In genomic region chr11:65181569-65182257, GRCh38 we compare ENCODE assay signal across 1 cellular context.
TF ChIP-seq lines count a peak whose summit lies in the region.

CAPN1 (plus strand) TSS chr11:65181928; CDS start chr11:65182702, 774 bp downstream.

TF ChIP-seq in K562, 482 proteins besides CTCF, POLR2A, EP300 and RAD21 (continued from another document and continues in another):
- peak; percentile 68; the same call in 1 of the 2 replicates for TF ChIP-seq ZNF134 (CRISPR knock-in tag; conservative IDR thresholded peaks at IDR 0.05)
- no peak for TF ChIP-seq HNRNPH1 (optimal IDR thresholded peaks at IDR 0.05; ENCODE audit: low read depth, low read length)
- TF ChIP-seq MED1 (CRISPR knock-in tag; IDR thresholded peaks at IDR 0.05; ENCODE audit: borderline replicate concordance): no peak
- TF ChIP-seq TCFL5 (CRISPR knock-in tag; conservative IDR thresholded peaks at IDR 0.05): no peak
- no peak for TF ChIP-seq SREBF1 (IDR thresholded peaks at IDR 0.05; ENCODE audit: borderline replicate concordance, low read depth, low read length)
- TF ChIP-seq KLF16 (IDR thresholded peaks at IDR 0.05): no peak
- no peak for TF ChIP-seq ZNF277 (CRISPR knock-in tag; IDR thresholded peaks at IDR 0.05; ENCODE audit: borderline replicate concordance)
- TF ChIP-seq RCOR1 (IDR thresholded peaks at IDR 0.05; ENCODE audit: borderline replicate concordance in 1 of 2, low read depth in 2 of 2, low read length in 2 of 2): peak in 1 of 2 experiments; percentile 87; a peak in 2 of 4 replicates
- TF ChIP-seq TEAD1 (CRISPR knock-in tag; IDR thresholded peaks at IDR 0.05): no peak
- TF ChIP-seq ARNT (IDR thresholded peaks at IDR 0.05): no peak
- TF ChIP-seq, protein P1, sequence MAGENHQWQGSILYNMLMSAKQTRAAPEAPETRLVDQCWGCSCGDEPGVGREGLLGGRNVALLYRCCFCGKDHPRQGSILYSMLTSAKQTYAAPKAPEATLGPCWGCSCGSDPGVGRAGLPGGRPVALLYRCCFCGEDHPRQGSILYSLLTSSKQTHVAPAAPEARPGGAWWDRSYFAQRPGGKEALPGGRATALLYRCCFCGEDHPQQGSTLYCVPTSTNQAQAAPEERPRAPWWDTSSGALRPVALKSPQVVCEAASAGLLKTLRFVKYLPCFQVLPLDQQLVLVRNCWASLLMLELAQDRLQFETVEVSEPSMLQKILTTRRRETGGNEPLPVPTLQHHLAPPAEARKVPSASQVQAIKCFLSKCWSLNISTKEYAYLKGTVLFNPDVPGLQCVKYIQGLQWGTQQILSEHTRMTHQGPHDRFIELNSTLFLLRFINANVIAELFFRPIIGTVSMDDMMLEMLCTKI (IDR thresholded peaks at IDR 0.05; ENCODE audit: partially characterized antibody): no peak
- TF ChIP-seq KLF1 (tag; IDR thresholded peaks at IDR 0.05): no peak
- TF ChIP-seq PHF21A (IDR thresholded peaks at IDR 0.05; ENCODE audit: borderline replicate concordance, low read depth): no peak
- TF ChIP-seq ARID2 (IDR thresholded peaks at IDR 0.05): no peak
- TF ChIP-seq, protein P2, sequence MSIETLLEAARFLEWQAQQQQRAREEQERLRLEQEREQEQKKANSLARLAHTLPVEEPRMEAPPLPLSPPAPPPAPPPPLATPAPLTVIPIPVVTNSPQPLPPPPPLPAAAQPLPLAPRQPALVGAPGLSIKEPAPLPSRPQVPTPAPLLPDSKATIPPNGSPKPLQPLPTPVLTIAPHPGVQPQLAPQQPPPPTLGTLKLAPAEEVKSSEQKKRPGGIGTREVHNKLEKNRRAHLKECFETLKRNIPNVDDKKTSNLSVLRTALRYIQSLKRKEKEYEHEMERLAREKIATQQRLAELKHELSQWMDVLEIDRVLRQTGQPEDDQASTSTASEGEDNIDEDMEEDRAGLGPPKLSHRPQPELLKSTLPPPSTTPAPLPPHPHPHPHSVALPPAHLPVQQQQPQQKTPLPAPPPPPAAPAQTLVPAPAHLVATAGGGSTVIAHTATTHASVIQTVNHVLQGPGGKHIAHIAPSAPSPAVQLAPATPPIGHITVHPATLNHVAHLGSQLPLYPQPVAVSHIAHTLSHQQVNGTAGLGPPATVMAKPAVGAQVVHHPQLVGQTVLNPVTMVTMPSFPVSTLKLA (conservative IDR thresholded peaks at IDR 0.05): no peak; a peak in 1 of 4 replicates
- no peak for TF ChIP-seq PTBP1 (IDR thresholded peaks at IDR 0.05; ENCODE audit: low read depth, low read length)
- no peak for TF ChIP-seq CHD1 (IDR thresholded peaks at IDR 0.05; ENCODE audit: low read length)
- TF ChIP-seq LCOR (CRISPR knock-in tag; IDR thresholded peaks at IDR 0.05): no peak; the same call in 1 of the 2 replicates
- TF ChIP-seq, protein P3, sequence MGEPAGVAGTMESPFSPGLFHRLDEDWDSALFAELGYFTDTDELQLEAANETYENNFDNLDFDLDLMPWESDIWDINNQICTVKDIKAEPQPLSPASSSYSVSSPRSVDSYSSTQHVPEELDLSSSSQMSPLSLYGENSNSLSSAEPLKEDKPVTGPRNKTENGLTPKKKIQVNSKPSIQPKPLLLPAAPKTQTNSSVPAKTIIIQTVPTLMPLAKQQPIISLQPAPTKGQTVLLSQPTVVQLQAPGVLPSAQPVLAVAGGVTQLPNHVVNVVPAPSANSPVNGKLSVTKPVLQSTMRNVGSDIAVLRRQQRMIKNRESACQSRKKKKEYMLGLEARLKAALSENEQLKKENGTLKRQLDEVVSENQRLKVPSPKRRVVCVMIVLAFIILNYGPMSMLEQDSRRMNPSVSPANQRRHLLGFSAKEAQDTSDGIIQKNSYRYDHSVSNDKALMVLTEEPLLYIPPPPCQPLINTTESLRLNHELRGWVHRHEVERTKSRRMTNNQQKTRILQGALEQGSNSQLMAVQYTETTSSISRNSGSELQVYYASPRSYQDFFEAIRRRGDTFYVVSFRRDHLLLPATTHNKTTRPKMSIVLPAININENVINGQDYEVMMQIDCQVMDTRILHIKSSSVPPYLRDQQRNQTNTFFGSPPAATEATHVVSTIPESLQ (CRISPR knock-in tag; IDR thresholded peaks at IDR 0.05): peak; percentile 79; the same call in 1 of the 2 replicates
- no peak for TF ChIP-seq HMGN3 (IDR thresholded peaks at IDR 0.05; ENCODE audit: borderline replicate concordance, extremely low read depth, insufficient read length, low read depth, low read length)
- peak; percentile 75 for TF ChIP-seq ZFX (CRISPR knock-in tag; IDR thresholded peaks at IDR 0.05)
- TF ChIP-seq CEBPB (tag; IDR thresholded peaks at IDR 0.05): no peak
- TF ChIP-seq ZBED1 (IDR thresholded peaks at IDR 0.05): no peak
- no peak for TF ChIP-seq CBX3 (IDR thresholded peaks at IDR 0.05; ENCODE audit: borderline replicate concordance in 1 of 2, low read length in 2 of 2)
- no peak for TF ChIP-seq ZSCAN29 (IDR thresholded peaks at IDR 0.05)
- no peak for TF ChIP-seq ELK3 (CRISPR knock-in tag; IDR thresholded peaks at IDR 0.05)
- TF ChIP-seq, protein P4, sequence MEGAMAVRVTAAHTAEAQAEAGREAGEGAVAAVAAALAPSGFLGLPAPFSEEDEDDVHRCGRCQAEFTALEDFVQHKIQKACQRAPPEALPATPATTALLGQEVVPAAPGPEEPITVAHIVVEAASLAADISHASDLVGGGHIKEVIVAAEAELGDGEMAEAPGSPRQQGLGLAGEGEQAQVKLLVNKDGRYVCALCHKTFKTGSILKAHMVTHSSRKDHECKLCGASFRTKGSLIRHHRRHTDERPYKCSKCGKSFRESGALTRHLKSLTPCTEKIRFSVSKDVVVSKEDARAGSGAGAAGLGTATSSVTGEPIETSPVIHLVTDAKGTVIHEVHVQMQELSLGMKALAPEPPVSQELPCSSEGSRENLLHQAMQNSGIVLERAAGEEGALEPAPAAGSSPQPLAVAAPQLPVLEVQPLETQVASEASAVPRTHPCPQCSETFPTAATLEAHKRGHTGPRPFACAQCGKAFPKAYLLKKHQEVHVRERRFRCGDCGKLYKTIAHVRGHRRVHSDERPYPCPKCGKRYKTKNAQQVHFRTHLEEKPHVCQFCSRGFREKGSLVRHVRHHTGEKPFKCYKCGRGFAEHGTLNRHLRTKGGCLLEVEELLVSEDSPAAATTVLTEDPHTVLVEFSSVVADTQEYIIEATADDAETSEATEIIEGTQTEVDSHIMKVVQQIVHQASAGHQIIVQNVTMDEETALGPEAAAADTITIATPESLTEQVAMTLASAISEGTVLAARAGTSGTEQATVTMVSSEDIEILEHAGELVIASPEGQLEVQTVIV (CRISPR knock-in tag; IDR thresholded peaks at IDR 0.05; ENCODE audit: borderline replicate concordance): no peak
- TF ChIP-seq TCF7L2 (IDR thresholded peaks at IDR 0.05; ENCODE audit: low read depth, low read length): no peak
- no peak for TF ChIP-seq YY1 (IDR thresholded peaks at IDR 0.05; ENCODE audit: borderline replicate concordance in 1 of 3, control insufficient read depth in 1 of 3, extremely low read depth in 1 of 3, insufficient read depth in 3 of 3, insufficient read length in 1 of 3, insufficient replicate concordance in 2 of 3, low read depth in 1 of 3, low read length in 2 of 3)
- 0 out of 2 replicates have a peak, but pooled peaks have one; percentile 17 for TF ChIP-seq ZNF609 (CRISPR knock-in tag; IDR thresholded peaks at IDR 0.05; ENCODE audit: borderline replicate concordance)
- no peak for TF ChIP-seq SETDB1 (IDR thresholded peaks at IDR 0.05; ENCODE audit: low read length)
- TF ChIP-seq GATAD2B (IDR thresholded peaks at IDR 0.05; ENCODE audit: borderline replicate concordance): no peak
- TF ChIP-seq, protein P5, sequence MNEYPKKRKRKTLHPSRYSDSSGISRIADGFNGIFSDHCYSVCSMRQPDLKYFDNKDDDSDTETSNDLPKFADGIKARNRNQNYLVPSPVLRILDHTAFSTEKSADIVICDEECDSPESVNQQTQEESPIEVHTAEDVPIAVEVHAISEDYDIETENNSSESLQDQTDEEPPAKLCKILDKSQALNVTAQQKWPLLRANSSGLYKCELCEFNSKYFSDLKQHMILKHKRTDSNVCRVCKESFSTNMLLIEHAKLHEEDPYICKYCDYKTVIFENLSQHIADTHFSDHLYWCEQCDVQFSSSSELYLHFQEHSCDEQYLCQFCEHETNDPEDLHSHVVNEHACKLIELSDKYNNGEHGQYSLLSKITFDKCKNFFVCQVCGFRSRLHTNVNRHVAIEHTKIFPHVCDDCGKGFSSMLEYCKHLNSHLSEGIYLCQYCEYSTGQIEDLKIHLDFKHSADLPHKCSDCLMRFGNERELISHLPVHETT (CRISPR knock-in tag; conservative IDR thresholded peaks at IDR 0.05 in 1 of 2, IDR thresholded peaks at IDR 0.05 in 1 of 2): peak in 1 of 2 experiments; percentile 96; a peak in 2 of 4 replicates
- no peak for TF ChIP-seq HMBOX1 (IDR thresholded peaks at IDR 0.05)
- TF ChIP-seq DMBX1 (CRISPR knock-in tag; IDR thresholded peaks at IDR 0.05; ENCODE audit: borderline replicate concordance): no peak
- TF ChIP-seq U2AF1 (optimal IDR thresholded peaks at IDR 0.05; ENCODE audit: low read depth, low read length): no peak
- TF ChIP-seq, protein P6, sequence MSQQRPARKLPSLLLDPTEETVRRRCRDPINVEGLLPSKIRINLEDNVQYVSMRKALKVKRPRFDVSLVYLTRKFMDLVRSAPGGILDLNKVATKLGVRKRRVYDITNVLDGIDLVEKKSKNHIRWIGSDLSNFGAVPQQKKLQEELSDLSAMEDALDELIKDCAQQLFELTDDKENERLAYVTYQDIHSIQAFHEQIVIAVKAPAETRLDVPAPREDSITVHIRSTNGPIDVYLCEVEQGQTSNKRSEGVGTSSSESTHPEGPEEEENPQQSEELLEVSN (IDR thresholded peaks at IDR 0.05; ENCODE audit: borderline replicate concordance in 1 of 2, extremely low read depth in 1 of 2, insufficient read depth in 1 of 2, insufficient read length in 1 of 2, low read depth in 1 of 2, low read length in 1 of 2, poor library complexity in 1 of 2, severe bottlenecking in 1 of 2): no peak
- no peak for TF ChIP-seq ZNF133 (CRISPR knock-in tag; IDR thresholded peaks at IDR 0.05)
- TF ChIP-seq TEAD4 (IDR thresholded peaks at IDR 0.05; ENCODE audit: low read length): no peak
- TF ChIP-seq TEAD4 (CRISPR knock-in tag; IDR thresholded peaks at IDR 0.05; ENCODE audit: borderline replicate concordance): no peak
- no peak for TF ChIP-seq RBM39 (optimal IDR thresholded peaks at IDR 0.05; ENCODE audit: low read depth, low read length)
- TF ChIP-seq ZNF174 (CRISPR knock-in tag; IDR thresholded peaks at IDR 0.05): no peak
- TF ChIP-seq KLF13 (tag; IDR thresholded peaks at IDR 0.05; ENCODE audit: borderline replicate concordance, low read depth): no peak
